ENCODE assay signal across 8 cellular contexts in the genomic region with DNA sequence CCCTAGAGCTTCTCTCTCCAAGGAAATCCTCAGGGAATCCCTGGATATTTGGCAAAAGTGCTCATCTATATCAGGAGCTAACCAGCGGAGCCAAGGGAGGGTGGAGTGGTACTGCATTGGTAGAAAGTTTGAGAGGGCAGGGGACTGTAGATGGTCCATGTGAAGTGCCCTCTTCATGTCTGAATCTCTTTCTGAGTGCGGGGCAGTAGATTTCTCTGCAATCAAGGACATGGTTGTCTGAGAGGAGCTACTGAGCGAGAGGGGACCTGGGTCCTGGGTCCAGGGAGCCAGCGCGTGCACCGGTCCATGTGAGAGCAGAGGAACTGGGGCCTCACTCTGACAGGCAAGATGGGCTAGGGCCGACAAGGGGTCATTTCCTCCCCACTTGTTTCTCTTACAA. TPM values are rescaled to one million over a fixed set of nuclear protein-coding genes. Genes with fewer than 3 reads are reported as not detected.
DNase-seq lines count a peak whose midpoint lies in the region; ATAC-seq and TF ChIP-seq lines count a peak whose summit lies in the region.

No MANE protein-coding gene starts in this region.

- peak overlapping the region; percentile 54 to 93 (median 81) for H3K4me3 Mint-ChIP-seq in T-cell

- no peak for TF ChIP-seq POLR2A in prostate gland (IDR thresholded peaks at IDR 0.05)

- peaks cover 15% of the 10 kb centered on the region for H3K4me1 ChIP-seq in fibroblast of lung (ENCODE audit: control insufficient read depth, extremely low read depth, insufficient read depth, low read length)
- H3K4me1 ChIP-seq in prostate gland (replicated peaks): no peaks in the 10 kb centered on the region
- peaks cover 19% of the 10 kb centered on the region for H3K4me1 ChIP-seq in foreskin keratinocyte

- WGBS in prostate gland: 70% methylated on average over 7 of the region's 7 CpGs

- no peak overlapping the region for H3K27ac ChIP-seq in fibroblast of lung (ENCODE audit: insufficient read depth, low read length)
- H3K27ac ChIP-seq in prostate gland: peak overlapping the region; percentile 71 to 72
- H3K27ac ChIP-seq in foreskin keratinocyte: no peak overlapping the region

- H3K9me3 ChIP-seq in fibroblast of lung (ENCODE audit: control insufficient read depth, insufficient read depth, low read depth, low read length) (no peaks in the 10 kb centered on the region), prostate gland (no peaks in the 10 kb centered on the region)

- H3K36me3 ChIP-seq in fibroblast of lung (ENCODE audit: control insufficient read depth, insufficient read depth, low read length) (no peaks in the 10 kb centered on the region), prostate gland (no peaks in the 10 kb centered on the region)

- peaks cover 29 to 37% (median 30%) of the 10 kb centered on the region in 3 donors for H3K4me1 Mint-ChIP-seq in T-cell

- H3K27me3 ChIP-seq in fibroblast of lung (ENCODE audit: control insufficient read depth, insufficient read depth, low read length): no peaks in the 10 kb centered on the region
- H3K27me3 ChIP-seq in prostate gland (replicated peaks; ENCODE audit: insufficient read depth): no peaks in the 10 kb centered on the region
- no peaks in the 10 kb centered on the region for H3K27me3 ChIP-seq in foreskin keratinocyte

- no peaks in the 10 kb centered on the region for H3K9me3 Mint-ChIP-seq in T-cell

- POLR2A ChIA-PET in T-cell (lab: Charles Lee): interaction anchor here (0.6 to 0.8 kb wide), 3 partner anchors 18 to 354 kb away, joined by 4 to 16 read pairs (median 4); no protein-coding TSS in a partner anchor

- peak overlapping the region; percentile 57; the same call in 1 of the 2 replicates for H3K4me3 ChIP-seq in GM12864 (ENCODE audit: low read depth, low read length)
- H3K4me3 ChIP-seq in fibroblast of lung (replicated peaks in 1 of 4; ENCODE audit: control extremely low read depth in 1 of 4, insufficient read depth in 1 of 4, low read depth in 3 of 4, low read length in 4 of 4): peak overlapping the region in 3 of 4 experiments; percentile 62 to 68 (median 65)
- peak overlapping the region; percentile 59 to 60 for H3K4me3 ChIP-seq in prostate gland

- H3K9ac ChIP-seq in fibroblast of lung (ENCODE audit: insufficient read depth, low read length): no peak overlapping the region

- H3K36me3 Mint-ChIP-seq in T-cell: no peaks in the 10 kb centered on the region

- H3K79me2 ChIP-seq in fibroblast of lung (ENCODE audit: control insufficient read depth, insufficient read depth, low read length): no peaks in the 10 kb centered on the region

- peak overlapping the region; percentile 71 to 90 for H3K27ac Mint-ChIP-seq in T-cell

- CTCF ChIA-PET in T-cell (lab: Charles Lee): interaction anchor here (0.5 to 3.0 kb wide), 5 partner anchors 8 to 655 kb away, joined by 3 to 13 read pairs (median 5); no protein-coding TSS in a partner anchor

- no peaks in the 10 kb centered on the region for H4K20me1 ChIP-seq in fibroblast of lung (ENCODE audit: control insufficient read depth, extremely low read depth, insufficient read depth, low read length)

- H2AFZ ChIP-seq in fibroblast of lung (ENCODE audit: low read length): no peak overlapping the region

- DNase-seq in GM12864 (ENCODE audit: low read depth) (no peak), T-cell (no peak), fibroblast of lung (ENCODE audit: low read depth in 2 of 2) (no peak), prostate gland (ENCODE audit: low spot score) (no peak), foreskin keratinocyte (no peak)
- no peak for DNase-seq in stimulated activated CD4-positive, alpha-beta T cell treated with anti-CD3 and anti-CD28 coated beads, Interleukin-15, amount 100 ng/mL, for 24 hours
- no peak for DNase-seq in activated effector memory CD4-positive, alpha-beta T cell treated with Interleukin-2 at 50 U/mL for 16 hours
- DNase-seq in stimulated activated CD4-positive, alpha-beta T cell treated with anti-CD3 and anti-CD28 coated beads, Interleukin-4, amount 100 ng/mL, for 1 hour: no peak

- TF ChIP-seq CTCF in GM12864 (IDR thresholded peaks at IDR 0.05; ENCODE audit: low read depth, low read length, missing control alignments): no peak
- no peak for TF ChIP-seq CTCF in fibroblast of lung (conservative IDR thresholded peaks at IDR 0.05 in 1 of 2, IDR thresholded peaks at IDR 0.05 in 1 of 2; ENCODE audit: low read depth in 1 of 2, low read length in 2 of 2)
- no peak for TF ChIP-seq CTCF in prostate gland (IDR thresholded peaks at IDR 0.05)
- no peak for TF ChIP-seq CTCF in foreskin keratinocyte (conservative IDR thresholded peaks at IDR 0.05)

- no peaks in the 10 kb centered on the region for H3K27me3 Mint-ChIP-seq in T-cell

- peak overlapping the region; percentile 87 for H3K4me2 ChIP-seq in fibroblast of lung (ENCODE audit: extremely low read depth, insufficient read depth, low read length)

- intact Hi-C loops in prostate gland (cut with DNase I): loop anchor here (2.0 kb wide), 1 partner anchor 39 kb away; no protein-coding TSS in a partner anchor

- ATAC-seq in T-cell (replicated peaks in 1 of 4) (no peak), foreskin keratinocyte (no peak)

RNA-seq across cellular contexts. Expression of a gene that starts 0.7 kb away (rescaled TPM):
- total RNA-seq in T-cell (1 to 10 TPM; 1.6 to 4.8 (median 3.4) TPM), fibroblast of lung (18.2 and 19.8 TPM in 2 replicates), prostate gland (10 to 100 TPM; 32.9 to 35.2 TPM), foreskin keratinocyte (4.7 and 7.3 TPM in 2 replicates)
- polyA plus RNA-seq in fibroblast of lung (8.4 and 14.3 TPM in 2 replicates), foreskin keratinocyte (1.3 TPM in 2 replicates)
- polyA plus RNA-seq in fibroblast of lung (2012): 5.4 and 9.8 TPM in 2 replicates
- 1.4 and 2.4 TPM in 2 replicates for polyA minus RNA-seq in fibroblast of lung (ENCODE audit: low replicate concordance)

RNA-seq across cellular contexts. Expression of a gene that starts 19.1 kb away (rescaled TPM):
- total RNA-seq in T-cell: not detected
- 0.51 and 0.99 TPM in 2 replicates for total RNA-seq in fibroblast of lung
- polyA plus RNA-seq in fibroblast of lung: 0.32 and 1.3 TPM in 2 replicates
- polyA plus RNA-seq in fibroblast of lung (2012): 0.39 and 1.4 TPM in 2 replicates
- not detected in 2 replicates for polyA minus RNA-seq in fibroblast of lung (ENCODE audit: low replicate concordance)
- total RNA-seq in prostate gland: 10 to 100 TPM; 13.2 to 31.5 TPM
- 1.2 and 2.0 TPM in 2 replicates for total RNA-seq in foreskin keratinocyte
- 1.5 and 3.0 TPM in 2 replicates for polyA plus RNA-seq in foreskin keratinocyte

RNA-seq across cellular contexts. Expression of a gene that starts 25.3 kb away (rescaled TPM):
- not detected for total RNA-seq in T-cell
- 2.1 and 2.8 TPM in 2 replicates for total RNA-seq in fibroblast of lung
- 0.94 and 2.5 TPM in 2 replicates for polyA plus RNA-seq in fibroblast of lung
- polyA plus RNA-seq in fibroblast of lung (2012): 2.8 and 7.4 TPM in 2 replicates
- polyA minus RNA-seq in fibroblast of lung (ENCODE audit: low replicate concordance): 0.27 TPM in 1 of 2 replicates, not detected in the other
- total RNA-seq in prostate gland: under 1 TPM in 1 of 2 donors, not detected in 1; 0.85 TPM
- total RNA-seq in foreskin keratinocyte: not detected in 2 replicates
- 0.11 TPM in 1 of 2 replicates, not detected in the other for polyA plus RNA-seq in foreskin keratinocyte

RNA-seq across cellular contexts. Expression of a gene that starts 26.3 kb away (rescaled TPM):
- total RNA-seq in T-cell: under 1 TPM in 2 of 5 donors, not detected in 3; 0.38 to 0.49 TPM
- total RNA-seq in fibroblast of lung: 28.5 and 51.2 TPM in 2 replicates
- 30.0 and 48.1 TPM in 2 replicates for polyA plus RNA-seq in fibroblast of lung
- polyA plus RNA-seq in fibroblast of lung (2012): 43.8 and 99.4 TPM in 2 replicates
- polyA minus RNA-seq in fibroblast of lung (ENCODE audit: low replicate concordance): 44.5 and 75.1 TPM in 2 replicates
- total RNA-seq in prostate gland: 10 to 100 TPM; 59.0 to 80.1 TPM
- 0.85 and 2.0 TPM in 2 replicates for total RNA-seq in foreskin keratinocyte
- 1.0 and 1.2 TPM in 2 replicates for polyA plus RNA-seq in foreskin keratinocyte

RNA-seq across cellular contexts. Expression of a gene that starts 58.5 kb away (rescaled TPM):
- total RNA-seq in T-cell (10 to 100 TPM; 12.0 to 18.6 (median 16.7) TPM), fibroblast of lung (16.9 and 19.3 TPM in 2 replicates), prostate gland (10 to 100 TPM; 42.2 to 46.2 TPM), foreskin keratinocyte (22.3 and 23.7 TPM in 2 replicates)
- polyA plus RNA-seq in fibroblast of lung (21.1 and 23.0 TPM in 2 replicates), foreskin keratinocyte (35.3 and 36.3 TPM in 2 replicates)
- 23.7 and 28.0 TPM in 2 replicates for polyA plus RNA-seq in fibroblast of lung (2012)
- 2.7 TPM in 1 of 2 replicates, not detected in the other for polyA minus RNA-seq in fibroblast of lung (ENCODE audit: low replicate concordance)

Comparison
In these comparisons a context has a peak if more than half of its experiments do, and no peak if none do; other contexts are left out.
1. H3K27ac ChIP-seq: peak in prostate gland (2 of 2); none in fibroblast of lung (single experiment) and foreskin keratinocyte (single experiment).
2. Peak in every context shown above with its lines, with median percentiles within 50 percentile points of each other: H3K4me3 ChIP-seq.